14 cellular contexts compared by ENCODE assay signal in genomic region chrX:118062817-118063615, GRCh38. TPM values are rescaled to one million over a fixed set of nuclear protein-coding genes. Genes with fewer than 3 reads are reported as not detected.
A peak's percentile ranks its signal among the peaks of the same experiment; 100 is the strongest.
DNase-seq lines count a peak whose midpoint lies in the region; ATAC-seq and TF ChIP-seq lines count a peak whose summit lies in the region.
"Had no signal": no experiment of that assay in that cellular context is flagged by ENCODE, and none has a peak within 500 bp of the region (broad histone marks: within the 10 kb centered on the region; RNA-seq: fewer than 3 reads in every experiment).

No MANE protein-coding gene starts in this region.

- H3K79me2 ChIP-seq in PC-3 (ENCODE audit: low read length), result no peaks in the 10 kb centered on the region

- no peaks in the 10 kb centered on the region for H3K36me3 ChIP-seq in PC-3 (ENCODE audit: low read depth, low read length)

- no peak overlapping the region for H3K4me2 ChIP-seq in PC-3 (ENCODE audit: low read length)

- H3K27me3 ChIP-seq in PC-3 (ENCODE audit: low read length), result no peaks in the 10 kb centered on the region

- no peak overlapping the region for H3K9ac ChIP-seq in PC-3 (ENCODE audit: low read length)

- peaks cover 5% of the 10 kb centered on the region for H3F3A ChIP-seq in PC-3 (ENCODE audit: low read length, unreplicated experiment)

- ATAC-seq in GM19324 (IDR thresholded peaks at IDR 0.05; ENCODE audit: low FRiP score, unreplicated experiment) (peak; percentile 74), GM21825 (IDR thresholded peaks at IDR 0.05; ENCODE audit: unreplicated experiment) (peak; percentile 78), HG03139 (IDR thresholded peaks at IDR 0.05; ENCODE audit: unreplicated experiment) (peak; percentile 73), PC-3 (no peak)
- ATAC-seq in stimulated activated naive CD8-positive, alpha-beta T cell treated with anti-CD3 and anti-CD28 coated beads, Interleukin-15, Interleukin-2, amounts not matched to agents 100 U/mL and 50 U/mL, for 24 hours, result no peak
- ATAC-seq: activated CD8-positive, alpha-beta T cell treated with anti-CD3 and anti-CD28 coated beads for 36 hours had no signal

- H3K9me2 ChIP-seq in PC-3 (replicated peaks; ENCODE audit: low read length), result no peaks in the 10 kb centered on the region

- no TSS peak for BruUV-seq in PC-3 (replicated peaks; lab: Mats Ljungman, UMichigan)

- H4K20me1 ChIP-seq in PC-3 (ENCODE audit: low read length), result no peaks in the 10 kb centered on the region

- peaks cover 17% of the 10 kb centered on the region for H3K4me1 ChIP-seq in PC-3 (ENCODE audit: insufficient read depth, low read length)

- no peaks in the 10 kb centered on the region for H3K9me3 ChIP-seq in PC-3 (ENCODE audit: low read length)

- no peak overlapping the region for H3K4me3 ChIP-seq in PC-3 (ENCODE audit: low read length)

- H3K27ac ChIP-seq in PC-3 (ENCODE audit: low read length), result no peak overlapping the region

- intact Hi-C loops in PC-3 (cut with micrococcal nuclease), result no loop called here

- no peak for DNase-seq in PC-3
- DNase-seq in superior temporal gyrus (ENCODE audit: extremely low spot score), result no peak
- no peak for DNase-seq in stimulated activated naive CD8-positive, alpha-beta T cell treated with anti-CD3 and anti-CD28 coated beads, Interleukin-15, Interleukin-2, amounts not matched to agents 100 U/mL and 50 U/mL, for 24 hours
- DNase-seq in SHP77 (lab: John Stamatoyannopoulos, UW), result no peak
- DNase-seq: activated CD8-positive, alpha-beta T cell treated with anti-CD3 and anti-CD28 coated beads for 36 hours; activated naive CD4-positive, alpha-beta T cell treated with anti-CD3 and anti-CD28 coated beads, Interleukin-2, amount 10 ng/mL, durations not matched to agents 7 days and 5 days; HFFc6; NCI-H2227 treated with DMSO at 0.1 percent for 48 hours; RPMI8226; stimulated activated CD4-positive, alpha-beta T cell treated with anti-CD3 and anti-CD28 coated beads, Interleukin-4, amount 100 ng/mL, for 1 hour; T1000 had no signal

- CTCF ChIA-PET in PC-3 (lab: Charles Lee), result no interaction called here

- POLR2A ChIA-PET in PC-3 (lab: Charles Lee; ENCODE audit: unreplicated experiment), result no interaction called here

- TF ChIP-seq CTCF in PC-3 (conservative IDR thresholded peaks at IDR 0.05; ENCODE audit: low read depth, low read length), result no peak

- no peak overlapping the region for H2AFZ ChIP-seq in PC-3 (ENCODE audit: low read length)

RNA-seq across cellular contexts. Expression of gene KLHL13, which starts 53.6 kb away (rescaled TPM):
- total RNA-seq in PC-3 (2014; rRNA removed), result 3.5 and 4.0 TPM in 2 replicates

Comparison
In these comparisons a context has a peak if more than half of its experiments do, and no peak if none do; other contexts are left out.
1. ATAC-seq: peak in GM19324 (single experiment), GM21825 (single experiment) and HG03139 (single experiment); none in PC-3 (single experiment) and stimulated activated naive CD8-positive, alpha-beta T cell treated with anti-CD3 and anti-CD28 coated beads, Interleukin-15, Interleukin-2, amounts not matched to agents 100 U/mL and 50 U/mL, for 24 hours (single experiment).